In the genomic region with DNA sequence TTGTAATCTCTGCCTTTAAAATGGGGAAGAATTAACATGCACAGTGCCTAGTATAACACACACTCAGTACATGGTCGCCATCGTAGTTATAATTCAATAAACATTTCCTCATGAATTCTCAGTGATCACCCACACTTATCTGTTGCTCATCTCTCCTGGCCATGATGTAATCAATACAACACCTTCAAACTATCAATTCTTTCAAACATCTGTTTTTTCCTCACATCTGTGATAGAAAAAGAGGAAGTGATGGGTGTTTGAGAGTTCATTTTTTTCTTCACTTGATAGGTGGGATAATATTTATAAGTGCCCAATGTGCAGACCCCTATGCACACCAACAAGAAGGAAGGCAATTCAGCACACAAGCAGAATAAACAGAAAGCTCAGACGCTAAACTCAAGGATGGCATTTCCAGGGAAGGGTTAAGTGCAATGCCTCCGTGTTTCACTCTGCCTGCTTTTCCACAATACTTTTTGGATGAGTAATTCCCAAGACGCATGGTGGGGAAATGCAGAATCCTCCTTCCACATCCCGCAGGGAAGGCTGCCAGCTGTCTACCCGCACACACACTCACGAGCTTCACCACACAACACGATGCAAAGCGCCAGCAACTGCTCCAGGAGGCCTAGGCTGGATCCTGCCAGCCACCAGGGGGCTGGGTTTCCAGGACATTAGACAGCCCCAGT, we compare ENCODE assay signal across 9 cellular contexts.
DNase-seq lines count a peak whose midpoint lies in the region; ATAC-seq and TF ChIP-seq lines count a peak whose summit lies in the region.
"Had no signal": no experiment of that assay in that cellular context is flagged by ENCODE, and none has a peak within 500 bp of the region (broad histone marks: within the 10 kb centered on the region; RNA-seq: fewer than 3 reads in every experiment).

No MANE protein-coding gene starts in this region.

- H3K9me3 ChIP-seq in mesenchymal stem cell (ENCODE audit: control insufficient read depth, low read length): no peaks in the 10 kb centered on the region

- H3K27ac Mint-ChIP-seq in activated T-helper 1 cell treated with anti-CD3 and anti-CD28 coated beads, Interleukin-12 subunit alpha, Interleukin-12 subunit beta, Interleukin-2, Interleukin-4 antibody, amounts not matched to agents 30 ng/mL and 10 ng/mL and 1 ng/mL, durations not matched to agents 14 hours and 24 hours and 36 hours: no peak overlapping the region

- H3K27me3 Mint-ChIP-seq in activated T-helper 1 cell treated with anti-CD3 and anti-CD28 coated beads, Interleukin-12 subunit alpha, Interleukin-12 subunit beta, Interleukin-2, Interleukin-4 antibody, amounts not matched to agents 30 ng/mL and 10 ng/mL and 1 ng/mL, durations not matched to agents 14 hours and 24 hours and 36 hours (ENCODE audit: insufficient read depth): no peaks in the 10 kb centered on the region

- no peak overlapping the region for H3K4me3 Mint-ChIP-seq in activated T-helper 1 cell treated with anti-CD3 and anti-CD28 coated beads, Interleukin-12 subunit alpha, Interleukin-12 subunit beta, Interleukin-2, Interleukin-4 antibody, amounts not matched to agents 30 ng/mL and 10 ng/mL and 1 ng/mL, durations not matched to agents 14 hours and 24 hours and 36 hours

- H3K4me3 ChIP-seq in NB4 (ENCODE audit: low read depth, low read length) (no peak overlapping the region), choroid plexus epithelial cell (ENCODE audit: low read depth, low read length) (no peak overlapping the region), mesenchymal stem cell (ENCODE audit: insufficient read depth in 1 of 2, low read depth in 1 of 2, low read length in 2 of 2) (peak overlapping the region in 1 of 2 experiments; percentile 60)

- no peak overlapping the region for H2BK5ac ChIP-seq in mesenchymal stem cell (ENCODE audit: low read depth, low read length, poor library complexity, severe bottlenecking)

- no peak overlapping the region for H2BK15ac ChIP-seq in mesenchymal stem cell (ENCODE audit: low read depth, poor library complexity, severe bottlenecking)

- no peak overlapping the region for H3K18ac ChIP-seq in mesenchymal stem cell (ENCODE audit: low read depth in 1 of 2, low read length in 2 of 2)

- peak; percentile 26 for TF ChIP-seq CTCF in NB4 (IDR thresholded peaks at IDR 0.05; ENCODE audit: low read depth, low read length)
- TF ChIP-seq CTCF in choroid plexus epithelial cell (conservative IDR thresholded peaks at IDR 0.05; ENCODE audit: low read depth, low read length): peak; percentile 87

- H3K4me1 ChIP-seq in mesenchymal stem cell (ENCODE audit: control insufficient read depth, insufficient read depth, low read depth, low read length): peaks cover 20% of the 10 kb centered on the region

- peaks cover 17% of the 10 kb centered on the region for H3K4me1 Mint-ChIP-seq in activated T-helper 1 cell treated with anti-CD3 and anti-CD28 coated beads, Interleukin-12 subunit alpha, Interleukin-12 subunit beta, Interleukin-2, Interleukin-4 antibody, amounts not matched to agents 30 ng/mL and 10 ng/mL and 1 ng/mL, durations not matched to agents 14 hours and 24 hours and 36 hours (ENCODE audit: low read depth)

- intact Hi-C loops in activated T-helper 1 cell treated with anti-CD3 and anti-CD28 coated beads, Interleukin-12 subunit alpha, Interleukin-12 subunit beta, Interleukin-2, Interleukin-4 antibody, amounts not matched to agents 30 ng/mL and 10 ng/mL and 1 ng/mL, durations not matched to agents 14 hours and 24 hours and 36 hours (cut with micrococcal nuclease): no loop called here

- H3K79me1 ChIP-seq in mesenchymal stem cell (replicated peaks; ENCODE audit: low read length, poor library complexity, severe bottlenecking): peaks cover 10% of the 10 kb centered on the region

- H3K27ac ChIP-seq in mesenchymal stem cell (ENCODE audit: low read length, poor library complexity, severe bottlenecking): peak overlapping the region; percentile 74
- H3K27ac ChIP-seq: HL-60 had no signal

- H3K14ac ChIP-seq in mesenchymal stem cell (ENCODE audit: low read length in 2 of 2): no peak overlapping the region

- H2AFZ ChIP-seq in mesenchymal stem cell (ENCODE audit: low read depth, low read length): no peak overlapping the region

- H4K91ac ChIP-seq in mesenchymal stem cell (ENCODE audit: low read length): no peak overlapping the region

- no peak overlapping the region for H3K23ac ChIP-seq in mesenchymal stem cell (ENCODE audit: low read length in 2 of 2)

- ATAC-seq in HG03097 (IDR thresholded peaks at IDR 0.05; ENCODE audit: low FRiP score, unreplicated experiment): no peak
- ATAC-seq in HG02678 (IDR thresholded peaks at IDR 0.05; ENCODE audit: unreplicated experiment): no peak

- peak; percentile 44 for DNase-seq in D341Med (ENCODE audit: low spot score)
- no peak for DNase-seq in NB4 (ENCODE audit: low read depth)
- peak; percentile 96 for DNase-seq in choroid plexus epithelial cell (ENCODE audit: low read depth)
- peak; percentile 99 for DNase-seq in mesenchymal stem cell
- no peak for DNase-seq in activated gamma-delta T cell treated with Interleukin-2 at 50 U/mL for 16 hours
- no peak for DNase-seq in activated T-helper 1 cell treated with anti-CD3 and anti-CD28 coated beads, Interleukin-12 subunit alpha, Interleukin-12 subunit beta, Interleukin-2, Interleukin-4 antibody, amounts not matched to agents 30 ng/mL and 10 ng/mL and 1 ng/mL, durations not matched to agents 14 hours and 24 hours and 36 hours (ENCODE audit: low spot score)

- no peak overlapping the region for H2AK5ac ChIP-seq in mesenchymal stem cell (ENCODE audit: low read length, severe bottlenecking)

- no peak overlapping the region for H4K8ac ChIP-seq in mesenchymal stem cell (ENCODE audit: low read length)

- no peaks in the 10 kb centered on the region for H3K9me3 Mint-ChIP-seq in activated T-helper 1 cell treated with anti-CD3 and anti-CD28 coated beads, Interleukin-12 subunit alpha, Interleukin-12 subunit beta, Interleukin-2, Interleukin-4 antibody, amounts not matched to agents 30 ng/mL and 10 ng/mL and 1 ng/mL, durations not matched to agents 14 hours and 24 hours and 36 hours

- WGBS in mesenchymal stem cell: 3% methylated on average over 9 of the region's 10 CpGs

- H2BK120ac ChIP-seq in mesenchymal stem cell (ENCODE audit: low read depth, low read length): no peak overlapping the region

- no peak overlapping the region for H2BK12ac ChIP-seq in mesenchymal stem cell (ENCODE audit: low read length in 2 of 2)

- no peak overlapping the region for H3K4me2 ChIP-seq in mesenchymal stem cell (ENCODE audit: low read length, poor library complexity, severe bottlenecking)

- peaks cover 10% of the 10 kb centered on the region for H3K36me3 Mint-ChIP-seq in activated T-helper 1 cell treated with anti-CD3 and anti-CD28 coated beads, Interleukin-12 subunit alpha, Interleukin-12 subunit beta, Interleukin-2, Interleukin-4 antibody, amounts not matched to agents 30 ng/mL and 10 ng/mL and 1 ng/mL, durations not matched to agents 14 hours and 24 hours and 36 hours (ENCODE audit: low read depth)

- no peak for TF ChIP-seq POLR2A in NB4 (IDR thresholded peaks at IDR 0.05; ENCODE audit: extremely low read depth, insufficient read length)

- H3K36me3 ChIP-seq in mesenchymal stem cell (ENCODE audit: control insufficient read depth in 1 of 2, insufficient read depth in 2 of 2, low read depth in 1 of 2, low read length in 2 of 2): no peaks in the 10 kb centered on the region

- no peaks in the 10 kb centered on the region for H3K27me3 ChIP-seq in mesenchymal stem cell (ENCODE audit: control insufficient read depth in 1 of 2, insufficient read depth in 1 of 2, low read length in 2 of 2)

- peak overlapping the region; percentile 62 for H3K9ac ChIP-seq in mesenchymal stem cell (ENCODE audit: low read length)

- H3K4ac ChIP-seq in mesenchymal stem cell (ENCODE audit: low read depth in 1 of 2, low read length in 2 of 2): no peak overlapping the region

Comparison
In these comparisons a context has a peak if more than half of its experiments do, and no peak if none do; other contexts are left out.
1. DNase-seq: peak in D341Med (single experiment), choroid plexus epithelial cell (single experiment) and mesenchymal stem cell (single experiment); none in NB4 (single experiment), activated gamma-delta T cell treated with Interleukin-2 at 50 U/mL for 16 hours (single experiment) and activated T-helper 1 cell treated with anti-CD3 and anti-CD28 coated beads, Interleukin-12 subunit alpha, Interleukin-12 subunit beta, Interleukin-2, Interleukin-4 antibody, amounts not matched to agents 30 ng/mL and 10 ng/mL and 1 ng/mL, durations not matched to agents 14 hours and 24 hours and 36 hours (single experiment).